15 cellular contexts compared by ENCODE assay signal in genomic region chr12:659090-659683, GRCh38. TPM values are rescaled to one million over a fixed set of nuclear protein-coding genes. Genes with fewer than 3 reads are reported as not detected.
DNase-seq lines count a peak whose midpoint lies in the region; ATAC-seq and TF ChIP-seq lines count a peak whose summit lies in the region.
"Had no signal": no experiment of that assay in that cellular context is flagged by ENCODE, and none has a peak within 500 bp of the region (broad histone marks: within the 10 kb centered on the region; RNA-seq: fewer than 3 reads in every experiment).

No MANE protein-coding gene starts in this region.

- intact Hi-C loops in aorta (cut with DNase I) (no loop called here), spleen (cut with DNase I; ENCODE audit: low total_unique reads) (no loop called here), testis (cut with DNase I; ENCODE audit: low total_unique reads) (no loop called here)

- H3K4me1 ChIP-seq in aorta (ENCODE audit: control insufficient read depth in 1 of 2, insufficient read depth in 2 of 2, low read length in 2 of 2) = peaks cover 0 to 2% of the 10 kb centered on the region in 2 donors
- peaks cover 0 to 51% (median 21%) of the 10 kb centered on the region in 6 donors for H3K4me1 ChIP-seq in spleen
- H3K4me1 ChIP-seq in testis = peaks cover 16% of the 10 kb centered on the region

- H3K27me3 ChIP-seq in WERI-Rb-1 (ENCODE audit: insufficient read depth, low read depth, severe bottlenecking) = no peaks in the 10 kb centered on the region
- H3K27me3 ChIP-seq in aorta (ENCODE audit: control insufficient read depth in 1 of 2, insufficient read depth in 2 of 2, low read length in 1 of 2) = no peaks in the 10 kb centered on the region
- H3K27me3 ChIP-seq in spleen (replicated peaks in 1 of 7) = no peaks in the 10 kb centered on the region
- H3K27me3 ChIP-seq in testis = no peaks in the 10 kb centered on the region
- H3K27me3 ChIP-seq: BE2C had no signal

- H3K36me3 ChIP-seq in WERI-Rb-1 = no peaks in the 10 kb centered on the region
- no peaks in the 10 kb centered on the region for H3K36me3 ChIP-seq in aorta (ENCODE audit: control insufficient read depth in 1 of 2, insufficient read depth in 2 of 2, low read length in 1 of 2)
- H3K36me3 ChIP-seq in spleen = no peaks in the 10 kb centered on the region
- H3K36me3 ChIP-seq in testis (ENCODE audit: low read depth, missing control alignments) = no peaks in the 10 kb centered on the region
- H3K36me3 ChIP-seq: BE2C had no signal

- no peak for TF ChIP-seq POLR2A in spleen (IDR thresholded peaks at IDR 0.05)
- no peak for TF ChIP-seq POLR2A in testis (IDR thresholded peaks at IDR 0.05)

- WGBS in aorta, 2 donors = 86 to 95% methylated on average over 5 of the region's 5 CpGs
- WGBS in spleen, 5 donors = 70 to 81% (median 77%) methylated on average over 4 to 5 of the region's 5 CpGs
- WGBS in testis, 2 donors = 89 to 95% methylated on average over 5 of the region's 5 CpGs

- DNase-seq in WERI-Rb-1 (peak; percentile 15), aorta (no peak), spleen (no peak), hypothalamus (lab: John Stamatoyannopoulos, UW) (no peak), testis (no peak)
- DNase-seq: activated CD8-positive, alpha-beta memory T cell treated with anti-CD3 and anti-CD28 coated beads for 24 hours; activated naive CD4-positive, alpha-beta T cell treated with anti-CD3 and anti-CD28 coated beads, Interleukin-2, amount 10 ng/mL, durations not matched to agents 7 days and 5 days; BE2C; EL; NCI-H2227 treated with DMSO at 0.1 percent for 48 hours had no signal

- H3K9me3 ChIP-seq in WERI-Rb-1 (ENCODE audit: severe bottlenecking) (no peaks in the 10 kb centered on the region), aorta (ENCODE audit: control insufficient read depth, low read length) (no peaks in the 10 kb centered on the region), spleen (no peaks in the 10 kb centered on the region), testis (no peaks in the 10 kb centered on the region)
- H3K9me3 ChIP-seq: BE2C had no signal

- H3K27ac ChIP-seq in WERI-Rb-1 (no peak overlapping the region), aorta (ENCODE audit: low read depth in 1 of 2, low read length in 2 of 2) (no peak overlapping the region), spleen (no peak overlapping the region), testis (no peak overlapping the region)
- H3K27ac ChIP-seq: HL-60 had no signal

- peak; percentile 68 for ATAC-seq in GM18498 (IDR thresholded peaks at IDR 0.05; ENCODE audit: unreplicated experiment)
- ATAC-seq in GM21390 (IDR thresholded peaks at IDR 0.05; ENCODE audit: unreplicated experiment) = peak; percentile 65
- peak; percentile 87 for ATAC-seq in HG03066 (IDR thresholded peaks at IDR 0.05; ENCODE audit: low read depth, unreplicated experiment)
- no peak for ATAC-seq in aorta (ENCODE audit: low FRiP score)

- TF ChIP-seq CTCF in WERI-Rb-1 (IDR thresholded peaks at IDR 0.05; ENCODE audit: low read depth, low read length) (no peak), spleen (IDR thresholded peaks at IDR 0.05 in 8 of 11, conservative IDR thresholded peaks at IDR 0.05 in 3 of 11) (no peak), testis (IDR thresholded peaks at IDR 0.05) (no peak)

- no peak overlapping the region for H3K4me3 ChIP-seq in WERI-Rb-1 (ENCODE audit: low read depth, low read length)
- no peak overlapping the region for H3K4me3 ChIP-seq in aorta (ENCODE audit: low read length in 2 of 2)
- no peak overlapping the region for H3K4me3 ChIP-seq in spleen
- no peak overlapping the region for H3K4me3 ChIP-seq in testis

RNA-seq across cellular contexts. Expression of gene NINJ2, which starts 4.1 kb away (rescaled TPM):
- total RNA-seq in aorta (10 to 100 TPM in 1 of 2 donors, 1 to 10 TPM in 1; 3.8 to 11.2 TPM), spleen (10 to 100 TPM in 5 of 7 donors, 1 to 10 TPM in 2; 6.6 to 18.8 (median 10.3) TPM), testis (10 to 100 TPM in 1 of 2 donors, 1 to 10 TPM in 1; 9.2 to 17.3 TPM)
- polyA plus RNA-seq in aorta (1 to 10 TPM in 1 of 2 donors, under 1 TPM in 1; 0.95 to 6.1 TPM), spleen (10 to 100 TPM in 1 of 3 donors, 1 to 10 TPM in 2; 7.0 to 13.5 (median 8.6) TPM), testis (ENCODE audit: insufficient read depth, low read depth, low replicate concordance) (11.2 TPM)
- total RNA-seq: epithelial cell of proximal tubule had no signal
